20 cellular contexts compared by ENCODE assay signal in genomic region chr15:62790531-62790930, GRCh38.
A peak's percentile ranks its signal among the peaks of the same experiment; 100 is the strongest.
DNase-seq lines count a peak whose midpoint lies in the region; ATAC-seq, FAIRE-seq and TF ChIP-seq lines count a peak whose summit lies in the region.
"Had no signal": no experiment of that assay in that cellular context is flagged by ENCODE, and none has a peak within 500 bp of the region (broad histone marks: within the 10 kb centered on the region; RNA-seq: fewer than 3 reads in every experiment).

No MANE protein-coding gene starts in this region.

- H3K4me1 Mint-ChIP-seq in astrocyte (ENCODE audit: low read depth, unreplicated experiment): peaks cover 56% of the 10 kb centered on the region
- H3K4me1 Mint-ChIP-seq: B cell; CD4-positive, CD25-positive, alpha-beta regulatory T cell had no signal

- WGBS in mesodermal cell (ENCODE audit: insufficient coverage in 2 of 2), 2 experiments: 100% methylated on average over 1 to 2 of the region's 4 CpGs
- WGBS in smooth muscle cell (ENCODE audit: low lambda C conversion rate): 14% methylated on average over 4 of the region's 4 CpGs

- H3K9ac ChIP-seq in astrocyte (ENCODE audit: low read length) (no peak overlapping the region), smooth muscle cell (ENCODE audit: low read depth) (no peak overlapping the region)
- H3K9ac ChIP-seq: BLaER1 had no signal

- H3K4me3 ChIP-seq in astrocyte (ENCODE audit: insufficient read depth, low read depth, low read length) (no peak overlapping the region), fibroblast of villous mesenchyme (ENCODE audit: low read depth, low read length) (no peak overlapping the region), mesodermal cell (ENCODE audit: extremely low read depth, insufficient read depth, low read length, poor library complexity, severe bottlenecking) (no peak overlapping the region), smooth muscle cell (no peak overlapping the region)
- H3K4me3 ChIP-seq: BLaER1 had no signal

- peaks cover 3% of the 10 kb centered on the region for H3K27me3 Mint-ChIP-seq in astrocyte (ENCODE audit: low read depth, unreplicated experiment)

- H3K4me3 Mint-ChIP-seq in astrocyte (ENCODE audit: unreplicated experiment): no peak overlapping the region
- H3K4me3 Mint-ChIP-seq: B cell; CD4-positive, CD25-positive, alpha-beta regulatory T cell; CD8-positive, alpha-beta T cell had no signal

- ATAC-seq in stimulated activated naive CD8-positive, alpha-beta T cell treated with anti-CD3 and anti-CD28 coated beads, Interleukin-15, Interleukin-2, amounts not matched to agents 100 U/mL and 50 U/mL, for 24 hours: no peak
- ATAC-seq: CD8-positive, alpha-beta T cell had no signal

- no peak overlapping the region for H3K4me2 ChIP-seq in astrocyte (ENCODE audit: low read length)
- H3K4me2 ChIP-seq in smooth muscle cell: peak overlapping the region; percentile 55

- H2AFZ ChIP-seq in astrocyte (ENCODE audit: low read depth, low read length): no peak overlapping the region
- no peak overlapping the region for H2AFZ ChIP-seq in smooth muscle cell (ENCODE audit: low read depth)

- H3K36me3 ChIP-seq in astrocyte (ENCODE audit: insufficient read depth, low read length) (no peaks in the 10 kb centered on the region), mesodermal cell (ENCODE audit: control insufficient read depth, insufficient read depth, low read length) (no peaks in the 10 kb centered on the region), smooth muscle cell (ENCODE audit: low read depth) (no peaks in the 10 kb centered on the region)
- H3K36me3 ChIP-seq: BLaER1 had no signal

- H3K9me3 ChIP-seq in astrocyte (ENCODE audit: insufficient read depth, low read depth, low read length) (no peaks in the 10 kb centered on the region), mesodermal cell (ENCODE audit: control insufficient read depth, low read length) (no peaks in the 10 kb centered on the region), smooth muscle cell (replicated peaks; ENCODE audit: low read depth) (no peaks in the 10 kb centered on the region)
- H3K9me3 ChIP-seq: BLaER1, Caco-2 had no signal

- no peak overlapping the region for H3K27ac ChIP-seq in astrocyte (ENCODE audit: low read depth, low read length)
- peak overlapping the region; percentile 55 for H3K27ac ChIP-seq in mesodermal cell (ENCODE audit: low read depth, low read length, severe bottlenecking)
- H3K27ac ChIP-seq in smooth muscle cell (ENCODE audit: low read depth): peak overlapping the region; percentile 54
- H3K27ac ChIP-seq: BLaER1, C4-2B had no signal

- no peak for DNase-seq in astrocyte (ENCODE audit: low read depth)
- peak; percentile 73 for DNase-seq in fibroblast of villous mesenchyme (ENCODE audit: low read depth)
- DNase-seq in smooth muscle cell (lab: John Stamatoyannopoulos, UW; ENCODE audit: unreplicated experiment): no peak
- DNase-seq in stimulated activated CD4-positive, alpha-beta T cell treated with anti-CD3 and anti-CD28 coated beads, Interleukin-4, amount 100 ng/mL, for 4 hours: no peak
- DNase-seq in GM19239 (ENCODE audit: insufficient read length, low spot score): no peak
- no peak for DNase-seq in stimulated activated naive CD8-positive, alpha-beta T cell treated with anti-CD3 and anti-CD28 coated beads, Interleukin-15, Interleukin-2, amounts not matched to agents 100 U/mL and 50 U/mL, for 24 hours
- no peak for DNase-seq in stimulated activated naive CD4-positive, alpha-beta T cell (lab: John Stamatoyannopoulos, UW)
- DNase-seq: Caco-2; CD4-positive, CD25-positive, alpha-beta regulatory T cell; CD8-positive, alpha-beta T cell; DMS153; DND-41; GOT3; H7; HCEC 1CT had no signal

- peak overlapping the region; percentile 63 for H3K27ac Mint-ChIP-seq in astrocyte (ENCODE audit: unreplicated experiment)
- H3K27ac Mint-ChIP-seq: B cell; CD4-positive, CD25-positive, alpha-beta regulatory T cell; CD8-positive, alpha-beta T cell had no signal

- peaks cover 13% of the 10 kb centered on the region for H3K36me3 Mint-ChIP-seq in astrocyte (ENCODE audit: low read depth, unreplicated experiment)
- H3K36me3 Mint-ChIP-seq: CD4-positive, CD25-positive, alpha-beta regulatory T cell; CD8-positive, alpha-beta T cell had no signal

- FAIRE-seq in astrocyte (lab: Jason Lieb, UNC) (no peak), GM19239 (lab: Jason Lieb, UNC) (no peak)
- FAIRE-seq: GM12892 had no signal

- H3K27me3 ChIP-seq in astrocyte (ENCODE audit: insufficient read depth, low read length): no peaks in the 10 kb centered on the region
- H3K27me3 ChIP-seq in smooth muscle cell (ENCODE audit: low read depth): no peaks in the 10 kb centered on the region
- H3K27me3 ChIP-seq: BLaER1 had no signal

- H4K20me1 ChIP-seq in astrocyte (ENCODE audit: insufficient read depth, low read length) (no peaks in the 10 kb centered on the region), smooth muscle cell (ENCODE audit: low read depth) (no peaks in the 10 kb centered on the region)
- H4K20me1 ChIP-seq: BLaER1 had no signal

- H3K79me2 ChIP-seq in astrocyte (ENCODE audit: insufficient read depth, low read length) (no peaks in the 10 kb centered on the region), smooth muscle cell (ENCODE audit: low read depth) (no peaks in the 10 kb centered on the region)

- H3K4me1 ChIP-seq in astrocyte (ENCODE audit: insufficient read depth, low read length) (peaks cover 3% of the 10 kb centered on the region), mesodermal cell (ENCODE audit: control insufficient read depth, insufficient read depth, low read length, poor library complexity, severe bottlenecking) (peaks cover 37% of the 10 kb centered on the region), smooth muscle cell (ENCODE audit: low read depth) (peaks cover 18% of the 10 kb centered on the region)
- H3K4me1 ChIP-seq: Caco-2 had no signal

- TF ChIP-seq CTCF in astrocyte (IDR thresholded peaks at IDR 0.05; ENCODE audit: insufficient read depth, low read depth, low read length) (no peak), fibroblast of villous mesenchyme (IDR thresholded peaks at IDR 0.05; ENCODE audit: insufficient read depth, low read depth, low read length) (no peak), smooth muscle cell (IDR thresholded peaks at IDR 0.05; ENCODE audit: borderline replicate concordance, insufficient read depth, poor library complexity, severe bottlenecking) (no peak)

- H3F3A ChIP-seq in smooth muscle cell (ENCODE audit: low read depth): peaks cover 41% of the 10 kb centered on the region

- no peaks in the 10 kb centered on the region for H3K9me3 Mint-ChIP-seq in astrocyte (ENCODE audit: unreplicated experiment)
- H3K9me3 Mint-ChIP-seq: CD8-positive, alpha-beta T cell had no signal
